ENCODE assay signal across 10 cellular contexts in the genomic region with DNA sequence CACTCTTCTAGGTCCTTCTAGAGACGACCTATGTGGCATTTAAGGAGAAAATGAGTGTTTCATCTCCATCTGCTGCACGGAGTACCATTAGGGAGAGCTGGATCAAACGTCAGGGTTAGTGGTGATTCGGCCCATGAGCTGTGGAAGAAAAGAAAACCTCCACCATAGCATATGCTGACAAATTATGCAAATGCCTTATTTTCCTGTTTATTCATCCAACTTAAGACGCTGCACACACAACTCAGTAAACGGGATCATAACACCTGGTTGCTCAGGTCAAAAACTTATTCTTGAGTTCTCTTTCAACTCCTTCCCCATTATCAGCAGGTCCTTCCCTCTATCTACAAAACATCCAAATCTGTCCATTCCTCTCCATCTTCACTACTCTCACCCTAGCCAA. TPM values are rescaled to one million over a fixed set of nuclear protein-coding genes. Genes with fewer than 3 reads are reported as not detected.
DNase-seq lines count a peak whose midpoint lies in the region; ATAC-seq and TF ChIP-seq lines count a peak whose summit lies in the region.
"Had no signal": no experiment of that assay in that cellular context is flagged by ENCODE, and none has a peak within 500 bp of the region (broad histone marks: within the 10 kb centered on the region; RNA-seq: fewer than 3 reads in every experiment).

No MANE protein-coding gene starts in this region.

- POLR2A ChIA-PET in PC-3 (lab: Charles Lee; ENCODE audit: unreplicated experiment) = no interaction called here

- H3K36me3 Mint-ChIP-seq in activated T-cell treated with anti-CD3 and anti-CD28 coated beads, Interleukin-2, amount 50 U/mL, for 4 hours (ENCODE audit: insufficient read depth) = no peaks in the 10 kb centered on the region
- no peaks in the 10 kb centered on the region for H3K36me3 Mint-ChIP-seq in endodermal cell (ENCODE audit: low read depth)

- H3K9me2 ChIP-seq in PC-3 (replicated peaks; ENCODE audit: low read length) = no peaks in the 10 kb centered on the region

- H3K4me1 ChIP-seq in PC-3 (ENCODE audit: insufficient read depth, low read length) = peaks cover 35% of the 10 kb centered on the region
- H3K4me1 ChIP-seq in endodermal cell (ENCODE audit: control insufficient read depth, insufficient read depth, low read length) = no peaks in the 10 kb centered on the region
- H3K4me1 ChIP-seq in skeletal muscle tissue (ENCODE audit: control insufficient read depth in 3 of 3, insufficient read depth in 3 of 3, low read length in 3 of 3) = peaks cover 19 to 23% (median 20%) of the 10 kb centered on the region in 3 donors

- H3K9me3 ChIP-seq in PC-3 (ENCODE audit: low read length) (no peaks in the 10 kb centered on the region), endodermal cell (ENCODE audit: control insufficient read depth, low read length) (no peaks in the 10 kb centered on the region), skeletal muscle tissue (ENCODE audit: control insufficient read depth in 3 of 3, low read length in 3 of 3) (no peaks in the 10 kb centered on the region)

- no peak overlapping the region for H2AFZ ChIP-seq in PC-3 (ENCODE audit: low read length)

- no peak for DNase-seq in activated T-cell treated with anti-CD3 and anti-CD28 coated beads, Interleukin-2, amount 50 U/mL, for 4 hours
- DNase-seq in activated T-cell treated with anti-CD3 and anti-CD28 coated beads, Interleukin-2, amount 50 U/mL, for 48 hours = no peak
- DNase-seq in PC-3 (no peak), endodermal cell (no peak), G401 (ENCODE audit: low spot score) (no peak), NCI-H1092 (lab: John Stamatoyannopoulos, UW) (no peak), SW480 (ENCODE audit: low spot score) (no peak)
- DNase-seq: KG1 had no signal

- no peak overlapping the region for H3K9ac ChIP-seq in PC-3 (ENCODE audit: low read length)
- H3K9ac ChIP-seq in endodermal cell (ENCODE audit: extremely low read depth, low read length, poor library complexity, severe bottlenecking) = no peak overlapping the region
- peak overlapping the region in 2 of 3 donors; percentile 86 to 90 for H3K9ac ChIP-seq in skeletal muscle tissue (ENCODE audit: low read depth in 1 of 3, low read length in 3 of 3)

- peak overlapping the region; percentile 84 for H3K4me2 ChIP-seq in PC-3 (ENCODE audit: low read length)

- H3K36me3 ChIP-seq in PC-3 (ENCODE audit: low read depth, low read length) (no peaks in the 10 kb centered on the region), endodermal cell (ENCODE audit: control insufficient read depth, insufficient read depth, low read length) (no peaks in the 10 kb centered on the region), skeletal muscle tissue (ENCODE audit: control insufficient read depth in 3 of 3, insufficient read depth in 3 of 3, low read length in 3 of 3) (no peaks in the 10 kb centered on the region)

- in situ Hi-C loops in G401 (cut with HindIII; ENCODE audit: low sequenced_read_pairs) = no loop called here

- intact Hi-C loops in PC-3 (cut with micrococcal nuclease) = no loop called here

- H3K27me3 Mint-ChIP-seq in activated T-cell treated with anti-CD3 and anti-CD28 coated beads, Interleukin-2, amount 50 U/mL, for 4 hours (ENCODE audit: low read depth) = no peaks in the 10 kb centered on the region
- peaks cover 39% of the 10 kb centered on the region for H3K27me3 Mint-ChIP-seq in endodermal cell (ENCODE audit: insufficient read depth)

- H3K79me2 ChIP-seq in PC-3 (ENCODE audit: low read length) = peaks cover 55% of the 10 kb centered on the region

- WGBS in endodermal cell (ENCODE audit: insufficient coverage in 1 of 2, insufficient read length in 1 of 2), 2 experiments = 75 to 97% methylated on average over 4 to 6 of the region's 6 CpGs

- peak overlapping the region; percentile 89 for H3K4me3 Mint-ChIP-seq in activated T-cell treated with anti-CD3 and anti-CD28 coated beads, Interleukin-2, amount 50 U/mL, for 4 hours
- H3K4me3 Mint-ChIP-seq in endodermal cell = peak overlapping the region; percentile 86

- peaks cover 10% of the 10 kb centered on the region; the same call in 1 of the 2 replicates for H4K20me1 ChIP-seq in PC-3 (ENCODE audit: low read length)

- no peaks in the 10 kb centered on the region for H3K9me3 Mint-ChIP-seq in activated T-cell treated with anti-CD3 and anti-CD28 coated beads, Interleukin-2, amount 50 U/mL, for 4 hours
- H3K9me3 Mint-ChIP-seq in endodermal cell = no peaks in the 10 kb centered on the region

- H3K27ac ChIP-seq in PC-3 (ENCODE audit: low read length) (no peak overlapping the region), endodermal cell (ENCODE audit: low read depth, low read length) (no peak overlapping the region), skeletal muscle tissue (ENCODE audit: low read depth, low read length) (no peak overlapping the region)

- no peak overlapping the region for H3K27ac Mint-ChIP-seq in endodermal cell

- H3K4me3 ChIP-seq in PC-3 (ENCODE audit: low read length) (peak overlapping the region; percentile 80), endodermal cell (ENCODE audit: low read length) (peak overlapping the region; percentile 80), skeletal muscle tissue (ENCODE audit: low read length in 3 of 3) (peak overlapping the region; percentile 76 to 84 (median 82))

- no peak for ATAC-seq in activated T-cell treated with anti-CD3 and anti-CD28 coated beads, Interleukin-2, amount 50 U/mL, for 4 hours
- ATAC-seq in PC-3 = no peak

- CTCF ChIA-PET in PC-3 (lab: Charles Lee) = no interaction called here

- peaks cover 32% of the 10 kb centered on the region for H3K4me1 Mint-ChIP-seq in activated T-cell treated with anti-CD3 and anti-CD28 coated beads, Interleukin-2, amount 50 U/mL, for 4 hours (ENCODE audit: low read depth)
- H3K4me1 Mint-ChIP-seq in endodermal cell = peaks cover 11% of the 10 kb centered on the region

- no TSS peak for BruUV-seq in PC-3 (replicated peaks; lab: Mats Ljungman, UMichigan)

- H3F3A ChIP-seq in PC-3 (ENCODE audit: low read length, unreplicated experiment) = no peaks in the 10 kb centered on the region

- TF ChIP-seq CTCF in PC-3 (conservative IDR thresholded peaks at IDR 0.05; ENCODE audit: low read depth, low read length) (no peak), endodermal cell (conservative IDR thresholded peaks at IDR 0.05) (no peak)

- H3K27me3 ChIP-seq in PC-3 (ENCODE audit: low read length) (no peaks in the 10 kb centered on the region), endodermal cell (ENCODE audit: control insufficient read depth, insufficient read depth, low read length, poor library complexity, severe bottlenecking) (peaks cover 28% of the 10 kb centered on the region), skeletal muscle tissue (ENCODE audit: control insufficient read depth in 3 of 3, insufficient read depth in 3 of 3, low read length in 3 of 3) (no peaks in the 10 kb centered on the region)

RNA-seq across cellular contexts. Expression of a gene that starts 1.3 kb away (rescaled TPM):
- total RNA-seq in activated T-cell treated with anti-CD3 and anti-CD28 coated beads, Interleukin-2, amount 50 U/mL, for 4 hours = 1 to 10 TPM; 5.3 to 8.2 (median 7.0) TPM
- total RNA-seq in PC-3 (2014; rRNA removed) = 11.8 and 12.4 TPM in 2 replicates
- 10 to 100 TPM; 12.6 to 14.7 TPM for total RNA-seq in endodermal cell
- 15.2 TPM for polyA plus RNA-seq in endodermal cell (2013, experiment 1 of 2)
- 14.6 TPM for polyA plus RNA-seq in endodermal cell (2013, experiment 2 of 2)
- 14.1 TPM for total RNA-seq in skeletal muscle tissue
- 10.5 and 11.6 TPM in 2 replicates for total RNA-seq in G401 (2014; rRNA removed; shearing (Covaris generic))

RNA-seq across cellular contexts. Expression of a gene that starts 5.7 kb away (rescaled TPM):
- not detected for total RNA-seq in activated T-cell treated with anti-CD3 and anti-CD28 coated beads, Interleukin-2, amount 50 U/mL, for 4 hours
- total RNA-seq in PC-3 (2014; rRNA removed) (not detected in 2 replicates), endodermal cell (not detected), skeletal muscle tissue (not detected)
- polyA plus RNA-seq in endodermal cell (2013, experiment 1 of 2) = not detected
- polyA plus RNA-seq in endodermal cell (2013, experiment 2 of 2) = not detected
- total RNA-seq in G401 (2014; rRNA removed; shearing (Covaris generic)) = not detected in 2 replicates
- total RNA-seq: left lobe of liver had no signal

RNA-seq across cellular contexts. Expression of a gene that starts 53.5 kb away (rescaled TPM):
- 100 to 1,000 TPM; 217 to 251 (median 225) TPM for total RNA-seq in activated T-cell treated with anti-CD3 and anti-CD28 coated beads, Interleukin-2, amount 50 U/mL, for 4 hours
- 73.5 and 116 TPM in 2 replicates for total RNA-seq in PC-3 (2014; rRNA removed)
- total RNA-seq in endodermal cell = 100 to 1,000 TPM; 167 to 172 TPM
- polyA plus RNA-seq in endodermal cell (2013, experiment 1 of 2) = 202 TPM
- polyA plus RNA-seq in endodermal cell (2013, experiment 2 of 2) = 173 TPM
- 449 TPM for total RNA-seq in skeletal muscle tissue
- 73.9 and 94.3 TPM in 2 replicates for total RNA-seq in G401 (2014; rRNA removed; shearing (Covaris generic))

Comparison
In these comparisons a context has a peak if more than half of its experiments do, and no peak if none do; other contexts are left out.
1. H3K9ac ChIP-seq: peak in skeletal muscle tissue (2 of 3); none in PC-3 (single experiment) and endodermal cell (single experiment).
2. Peak in every context shown above with its lines, with median percentiles within 50 percentile points of each other: H3K4me3 ChIP-seq.